ENCODE assay signal across 6 cellular contexts in genomic region chr15:58028392-58028791, GRCh38. TPM values are rescaled to one million over a fixed set of nuclear protein-coding genes. Genes with fewer than 3 reads are reported as not detected.
"Had no signal": no experiment of that assay in that cellular context is flagged by ENCODE, and none has a peak within 500 bp of the region (broad histone marks: within the 10 kb centered on the region; RNA-seq: fewer than 3 reads in every experiment).

No MANE protein-coding gene starts in this region.

RNA-seq across cellular contexts. Expression of gene ALDH1A2, which starts 37.1 kb away (rescaled TPM):
- total RNA-seq: activated B cell treated with CpG ODN at 0.5 μM for 24 hours; activated CD4-positive, alpha-beta T cell treated with anti-CD3 and anti-CD28 coated beads for 36 hours; activated CD4-positive, alpha-beta T cell treated with anti-CD3 and anti-CD28 coated beads, Interleukin-2, amount 10 ng/mL, durations not matched to agents 7 days and 5 days; activated CD8-positive, alpha-beta T cell treated with anti-CD3 and anti-CD28 coated beads, Interleukin-2, amount 10 ng/mL, durations not matched to agents 7 days and 5 days; T-helper 1 cell treated with Interleukin-12 subunit alpha and Interleukin-12 subunit beta and Interleukin-4 antibody, amounts not matched to agents 30 ng/mL and 1 ng/mL, for 36 hours; T-helper 2 cell treated with Interferon-gamma antibody and Interleukin-4, amounts not matched to agents 100 ng/mL and 5 ng/mL, for 36 hours had no signal
